In the genomic region with DNA sequence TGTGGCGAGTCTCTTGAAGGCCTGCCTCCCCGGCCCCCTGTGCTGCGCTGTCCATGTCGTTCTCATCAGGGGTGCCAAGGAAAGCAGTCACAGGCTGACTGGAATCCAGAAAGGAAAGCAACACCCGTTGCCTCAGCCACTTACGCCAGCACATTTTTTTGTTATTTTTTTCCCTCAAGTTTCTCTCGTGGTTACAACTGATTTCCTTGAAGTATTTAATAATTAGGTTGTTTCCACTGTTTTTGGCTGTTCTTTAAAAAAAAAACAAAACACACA, we compare ENCODE assay signal across 19 cellular contexts. TPM values are rescaled to one million over a fixed set of nuclear protein-coding genes. Genes with fewer than 3 reads are reported as not detected.
"Had no signal": no experiment of that assay in that cellular context is flagged by ENCODE, and none has a peak within 500 bp of the region (broad histone marks: within the 10 kb centered on the region; RNA-seq: fewer than 3 reads in every experiment).

No MANE protein-coding gene starts in this region.

- H3K27ac ChIP-seq: colonic mucosa, gastroesophageal sphincter, left lung, lower lobe of right lung, neural progenitor cell, pancreas, upper lobe of left lung, uterus had no signal

- H3K9me3 ChIP-seq: colonic mucosa, gastroesophageal sphincter, left lung, lower lobe of right lung, pancreas, testis, upper lobe of left lung, uterus had no signal

- H3K4me3 Mint-ChIP-seq: immature natural killer cell; natural killer cell treated with Interleukin-12 subunit alpha and Interleukin-12 subunit beta and Interleukin-15 and Interleukin-18, amount 100 ng/mL, for 72 hours; neural progenitor cell; stimulated activated memory B cell treated with anti-CD40 and anti-IgM and Interleukin-4, amounts not matched to agents 10 μg/mL and 1 μg/mL and 100 μg/mL, for 72 hours; stimulated activated naive CD8-positive, alpha-beta T cell treated with anti-CD3 and anti-CD28 coated beads, Interleukin-15, Interleukin-2, amounts not matched to agents 100 ng/mL and 50 ng/mL, for 24 hours had no signal

- H3K4me1 Mint-ChIP-seq: neural progenitor cell; stimulated activated memory B cell treated with anti-CD40 and anti-IgM and Interleukin-4, amounts not matched to agents 10 μg/mL and 1 μg/mL and 100 μg/mL, for 72 hours had no signal

- H3K27ac Mint-ChIP-seq: neural progenitor cell; stimulated activated memory B cell treated with anti-CD40 and anti-IgM and Interleukin-4, amounts not matched to agents 10 μg/mL and 1 μg/mL and 100 μg/mL, for 72 hours; stimulated activated naive CD8-positive, alpha-beta T cell treated with anti-CD3 and anti-CD28 coated beads, Interleukin-15, Interleukin-2, amounts not matched to agents 100 ng/mL and 50 ng/mL, for 24 hours had no signal

- H3K36me3 ChIP-seq: uterus had no signal

- DNase-seq: effector CD4-positive, alpha-beta T cell; left lung; lower lobe of right lung; midbrain; nucleus accumbens; stimulated activated CD4-positive, alpha-beta T cell treated with anti-CD3 and anti-CD28 coated beads, Interleukin-1b, Interleukin-23, amount 100 ng/mL, for 48 hours; testis; upper lobe of left lung; uterus had no signal

- H3K4me1 ChIP-seq: colonic mucosa, gastroesophageal sphincter, neural progenitor cell, pancreas, testis, uterus had no signal

- ATAC-seq: gastroesophageal sphincter; stimulated activated memory B cell treated with anti-CD40 and anti-IgM and Interleukin-4, amounts not matched to agents 10 μg/mL and 1 μg/mL and 100 μg/mL, for 72 hours had no signal

- H3K27me3 Mint-ChIP-seq: natural killer cell treated with Interleukin-12 subunit alpha and Interleukin-12 subunit beta and Interleukin-15 and Interleukin-18, amount 100 ng/mL, for 72 hours; progenitor cell of endocrine pancreas; stimulated activated memory B cell treated with anti-CD40 and anti-IgM and Interleukin-4, amounts not matched to agents 10 μg/mL and 1 μg/mL and 100 μg/mL, for 72 hours; stimulated activated naive CD8-positive, alpha-beta T cell treated with anti-CD3 and anti-CD28 coated beads, Interleukin-15, Interleukin-2, amounts not matched to agents 100 ng/mL and 50 ng/mL, for 24 hours had no signal

- H3K27me3 ChIP-seq: colonic mucosa, gastroesophageal sphincter, left lung, neural progenitor cell, pancreas, testis, upper lobe of left lung, uterus had no signal

- H3K9me3 Mint-ChIP-seq: immature natural killer cell; natural killer cell treated with Interleukin-12 subunit alpha and Interleukin-12 subunit beta and Interleukin-15 and Interleukin-18, amount 100 ng/mL, for 72 hours; neural progenitor cell; stimulated activated memory B cell treated with anti-CD40 and anti-IgM and Interleukin-4, amounts not matched to agents 10 μg/mL and 1 μg/mL and 100 μg/mL, for 72 hours; stimulated activated naive CD8-positive, alpha-beta T cell treated with anti-CD3 and anti-CD28 coated beads, Interleukin-15, Interleukin-2, amounts not matched to agents 100 ng/mL and 50 ng/mL, for 24 hours had no signal

- H3K4me3 ChIP-seq: colonic mucosa, gastroesophageal sphincter, left lung, lower lobe of right lung, neural progenitor cell, pancreas, testis, upper lobe of left lung, uterus had no signal

RNA-seq across cellular contexts. Expression of gene SLC22A1, which starts 17.9 kb away (rescaled TPM):
- total RNA-seq: dermis microvascular lymphatic vessel endothelial cell had no signal
